ENCODE assay signal across 8 cellular contexts in the genomic region with DNA sequence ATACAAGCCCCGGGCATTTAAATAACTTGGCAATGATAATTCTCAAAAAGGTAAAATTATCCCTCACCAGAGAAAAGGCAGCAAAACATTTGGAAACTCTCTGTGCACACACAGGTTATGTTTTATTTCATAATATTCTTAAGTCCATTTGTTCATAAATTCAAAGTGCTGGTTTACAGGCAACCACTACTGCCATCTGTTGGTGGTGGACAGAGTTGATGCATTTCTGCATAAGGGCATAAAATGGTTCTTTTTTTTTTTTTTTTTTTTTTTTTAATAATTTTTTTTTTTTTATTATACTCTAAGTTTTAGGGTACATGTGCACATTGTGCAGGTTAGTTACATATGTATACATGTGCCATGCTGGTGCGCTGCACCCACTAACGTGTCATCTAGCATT. TPM values are rescaled to one million over a fixed set of nuclear protein-coding genes. Genes with fewer than 3 reads are reported as not detected.
DNase-seq lines count a peak whose midpoint lies in the region; FAIRE-seq and TF ChIP-seq lines count a peak whose summit lies in the region.

No MANE protein-coding gene starts in this region.

- H2AFZ ChIP-seq in Karpas-422 (ENCODE audit: low read length), result no peak overlapping the region

- H3K4me3 ChIP-seq in Karpas-422 (ENCODE audit: low read length) (no peak overlapping the region), foreskin fibroblast (ENCODE audit: low read depth in 1 of 2, low read length in 2 of 2) (no peak overlapping the region)

- no peaks in the 10 kb centered on the region for H3K4me1 ChIP-seq in Karpas-422 (ENCODE audit: low read length)

- DNase-seq in Karpas-422 (peak; percentile 85), foreskin fibroblast (peak; percentile 54 to 85), DMS79 (lab: John Stamatoyannopoulos, UW) (no peak), cerebellar nuclear complex (lab: John Stamatoyannopoulos, UW) (no peak), NCI-H1092 treated with DMSO at 0.1 percent for 48 hours (lab: John Stamatoyannopoulos, UW) (no peak)
- DNase-seq in activated CD4-positive, alpha-beta T cell treated with anti-CD3 and anti-CD28 coated beads, Interleukin-2, amount 50 U/mL, for 48 hours, result peak; percentile 71 to 76
- DNase-seq in stimulated activated CD4-positive, alpha-beta T cell treated with anti-CD3 and anti-CD28 coated beads, Interleukin-2, amount 100 ng/mL, for 48 hours, result peak; percentile 58 to 64

- H3K9me2 ChIP-seq in Karpas-422 (replicated peaks; ENCODE audit: insufficient read depth, low read length), result no peaks in the 10 kb centered on the region

- 0 out of 2 replicates have a peak, but pooled peaks cover 3% of the 10 kb centered on the region for H3K27me3 ChIP-seq in Karpas-422 (ENCODE audit: low read length)

- no peaks in the 10 kb centered on the region for H3K36me3 ChIP-seq in Karpas-422 (ENCODE audit: insufficient read depth, low read length)

- H3K79me2 ChIP-seq in Karpas-422 (ENCODE audit: low read length), result no peaks in the 10 kb centered on the region

- TF ChIP-seq CTCF in foreskin fibroblast (IDR thresholded peaks at IDR 0.05; ENCODE audit: low read depth, low read length), result peak; percentile 69

- no peak overlapping the region for H3K27ac ChIP-seq in Karpas-422 (ENCODE audit: low read length)

- no peak overlapping the region for H3K4me2 ChIP-seq in Karpas-422 (ENCODE audit: low read depth, low read length, poor library complexity, severe bottlenecking)

- peak; percentile 42 for FAIRE-seq in G401.6 (lab: Jason Lieb, UNC)

- H4K20me1 ChIP-seq in Karpas-422 (ENCODE audit: insufficient read depth, low read depth, low read length), result no peaks in the 10 kb centered on the region

- H3K9me3 ChIP-seq in Karpas-422 (ENCODE audit: low read length), result no peaks in the 10 kb centered on the region

- H3K9ac ChIP-seq in Karpas-422 (ENCODE audit: low read length), result no peak overlapping the region

RNA-seq across cellular contexts. Expression of gene IL21, which starts 31.5 kb away (rescaled TPM):
- not detected in 2 replicates for total RNA-seq in Karpas-422 (2014; rRNA removed; shearing (Covaris generic); ENCODE audit: low replicate concordance)

Comparison
In these comparisons a context has a peak if more than half of its experiments do, and no peak if none do; other contexts are left out.
1. DNase-seq: peak in Karpas-422 (single experiment), activated CD4-positive, alpha-beta T cell treated with anti-CD3 and anti-CD28 coated beads, Interleukin-2, amount 50 U/mL, for 48 hours (2 of 2), foreskin fibroblast (2 of 2) and stimulated activated CD4-positive, alpha-beta T cell treated with anti-CD3 and anti-CD28 coated beads, Interleukin-2, amount 100 ng/mL, for 48 hours (2 of 2); none in DMS79 (single experiment), cerebellar nuclear complex (0 of 2) and NCI-H1092 treated with DMSO at 0.1 percent for 48 hours (single experiment).